8 cellular contexts compared by ENCODE assay signal in genomic region chr11:83945953-83946352, GRCh38.
"Had no signal": no experiment of that assay in that cellular context is flagged by ENCODE, and none has a peak within 500 bp of the region (broad histone marks: within the 10 kb centered on the region; RNA-seq: fewer than 3 reads in every experiment).

No MANE protein-coding gene starts in this region.

- H3K27ac Mint-ChIP-seq: H9, HFFc6 had no signal

- DNase-seq: GM23248, GOT3, H7, H9, HCEC 1CT, HFFc6 had no signal

- H3K4me1 ChIP-seq: HAP-1 had no signal

- H3K4me3 ChIP-seq: GM23248, HAP-1 had no signal

- H2AFZ ChIP-seq: GM23248 had no signal

- H3K27ac ChIP-seq: GM23248 had no signal

- ATAC-seq: HCT116 had no signal

- H3K4me3 Mint-ChIP-seq: H9, HFFc6 had no signal

- H3K36me3 ChIP-seq: HAP-1 had no signal
